22 cellular contexts compared by ENCODE assay signal in genomic region chr22:38614331-38615122, GRCh38. TPM values are rescaled to one million over a fixed set of nuclear protein-coding genes. Genes with fewer than 3 reads are reported as not detected.
DNase-seq lines count a peak whose midpoint lies in the region; ATAC-seq and TF ChIP-seq lines count a peak whose summit lies in the region.
"Had no signal": no experiment of that assay in that cellular context is flagged by ENCODE, and none has a peak within 500 bp of the region (broad histone marks: within the 10 kb centered on the region; RNA-seq: fewer than 3 reads in every experiment).

No MANE protein-coding gene starts in this region.

- H3K36me3 ChIP-seq in right atrium auricular region, result no peaks in the 10 kb centered on the region
- H3K36me3 ChIP-seq: BE2C, pancreas, SJCRH30 had no signal

- H3K4me3 Mint-ChIP-seq in brain, result no peak overlapping the region
- H3K4me3 Mint-ChIP-seq: activated T-helper 1 cell treated with anti-CD3 and anti-CD28 coated beads, Interleukin-12 subunit alpha, Interleukin-12 subunit beta, Interleukin-2, Interleukin-4 antibody, amounts not matched to agents 30 ng/mL and 10 ng/mL and 1 ng/mL, durations not matched to agents 14 hours and 24 hours and 36 hours; GM23338; natural killer cell; T-helper 2 cell treated with Interferon-gamma antibody and Interleukin-4, amounts not matched to agents 5 μg/mL and 100 μg/mL, for 36 hours had no signal

- H3K9me3 Mint-ChIP-seq in brain, result peaks cover 0 to 14% (median 3%) of the 10 kb centered on the region in 5 experiments

- peak; percentile 23 for DNase-seq in DMS 273 (lab: John Stamatoyannopoulos, UW; ENCODE audit: unreplicated experiment)
- DNase-seq in DMS 273 treated with DMSO at 0.1 percent for 48 hours (lab: John Stamatoyannopoulos, UW), result no peak
- no peak for DNase-seq in right atrium auricular region (ENCODE audit: low spot score)
- DNase-seq in NCI-H748 (lab: John Stamatoyannopoulos, UW; ENCODE audit: unreplicated experiment), result no peak
- DNase-seq in activated effector memory CD4-positive, alpha-beta T cell treated with Interleukin-2 at 50 U/mL for 16 hours, result no peak
- DNase-seq: 8988T, BE2C, caudate nucleus, hypothalamus, kidney, MM.1S, natural killer cell, NCI-H510A treated with DMSO at 0.1 percent for 48 hours, pancreas, SJCRH30 had no signal

- H3K4me3 ChIP-seq in right atrium auricular region, result no peak overlapping the region
- H3K4me3 ChIP-seq: GM23338, pancreas, SJCRH30, smooth muscle cell had no signal

- peak overlapping the region; percentile 63 to 72 for H3K27ac ChIP-seq in right atrium auricular region
- H3K27ac ChIP-seq: pancreas, SJCRH30 had no signal

- TF ChIP-seq CTCF in brain (conservative IDR thresholded peaks at IDR 0.05), result no peak
- TF ChIP-seq CTCF in right atrium auricular region (IDR thresholded peaks at IDR 0.05), result no peak

- ATAC-seq in GM19455 (IDR thresholded peaks at IDR 0.05; ENCODE audit: unreplicated experiment), result no peak
- no peak for ATAC-seq in GM21390 (IDR thresholded peaks at IDR 0.05; ENCODE audit: unreplicated experiment)
- ATAC-seq: GM23338, natural killer cell, pancreas had no signal

- peaks cover 59% of the 10 kb centered on the region for H3K36me3 Mint-ChIP-seq in brain

- H3K27me3 ChIP-seq in right atrium auricular region, result no peaks in the 10 kb centered on the region
- H3K27me3 ChIP-seq: BE2C, pancreas, SJCRH30 had no signal

- H3K4me1 Mint-ChIP-seq in brain, result peaks cover 7% of the 10 kb centered on the region
- H3K4me1 Mint-ChIP-seq: natural killer cell had no signal

- no peaks in the 10 kb centered on the region for H3K4me1 ChIP-seq in right atrium auricular region
- H3K4me1 ChIP-seq: BE2C, pancreas, SJCRH30 had no signal

- peaks cover 0 to 7% of the 10 kb centered on the region in 2 donors for H3K9me3 ChIP-seq in right atrium auricular region
- H3K9me3 ChIP-seq: BE2C, pancreas, SJCRH30 had no signal

- peak overlapping the region in 3 of 5 experiments; percentile 43 to 58 (median 46) for H3K27ac Mint-ChIP-seq in brain
- H3K27ac Mint-ChIP-seq: activated T-helper 1 cell treated with anti-CD3 and anti-CD28 coated beads, Interleukin-12 subunit alpha, Interleukin-12 subunit beta, Interleukin-2, Interleukin-4 antibody, amounts not matched to agents 30 ng/mL and 10 ng/mL and 1 ng/mL, durations not matched to agents 14 hours and 24 hours and 36 hours; GM23338; natural killer cell; T-helper 2 cell treated with Interferon-gamma antibody and Interleukin-4, amounts not matched to agents 5 μg/mL and 100 μg/mL, for 36 hours had no signal

- H3K27me3 Mint-ChIP-seq in brain, result peaks cover 7% of the 10 kb centered on the region

RNA-seq across cellular contexts. Expression of gene FAM227A, which starts 41.7 kb away (rescaled TPM):
- polyA plus RNA-seq in brain (ENCODE audit: insufficient read depth, low read depth, low replicate concordance), result 2.1 TPM
- total RNA-seq in right atrium auricular region, result 1 to 10 TPM in 1 of 2 donors, under 1 TPM in 1; 0.70 to 1.1 TPM

RNA-seq across cellular contexts. Expression of gene CBY1, which starts 41.9 kb away (rescaled TPM):
- polyA plus RNA-seq in brain (ENCODE audit: insufficient read depth, low read depth, low replicate concordance), result 57.4 TPM
- total RNA-seq in right atrium auricular region, result 10 to 100 TPM; 23.0 to 27.9 TPM

RNA-seq across cellular contexts. Expression of gene DMC1, which starts 44.5 kb away (rescaled TPM):
- polyA plus RNA-seq in brain (ENCODE audit: insufficient read depth, low read depth, low replicate concordance), result 9.6 TPM
- total RNA-seq in right atrium auricular region, result 10 to 100 TPM in 1 of 2 donors, under 1 TPM in 1; 0.82 to 16.3 TPM
- total RNA-seq: SJCRH30 had no signal
